8 cellular contexts compared by ENCODE assay signal in genomic region chr9:99819484-99820329, GRCh38. TPM values are rescaled to one million over a fixed set of nuclear protein-coding genes. Genes with fewer than 3 reads are reported as not detected.
A peak's percentile ranks its signal among the peaks of the same experiment; 100 is the strongest.
DNase-seq lines count a peak whose midpoint lies in the region; ATAC-seq and TF ChIP-seq lines count a peak whose summit lies in the region.

No MANE protein-coding gene starts in this region.

- H3K4me3 Mint-ChIP-seq in activated T-helper 1 cell treated with anti-CD3 and anti-CD28 coated beads, Interleukin-12 subunit alpha, Interleukin-12 subunit beta, Interleukin-2, Interleukin-4 antibody, amounts not matched to agents 30 ng/mL and 10 ng/mL and 1 ng/mL, durations not matched to agents 14 hours and 24 hours and 36 hours = peak overlapping the region; percentile 97
- H3K4me3 Mint-ChIP-seq in naive thymus-derived CD8-positive, alpha-beta T cell = peak overlapping the region; percentile 91 to 99 (median 98)
- H3K4me3 Mint-ChIP-seq in stimulated activated naive B cell treated with anti-CD40 and anti-IgM and Interleukin-4, amounts not matched to agents 10 μg/mL and 1 μg/mL and 100 μg/mL, for 72 hours = peak overlapping the region; percentile 78 to 99

- peaks cover 37% of the 10 kb centered on the region for H3K27me3 Mint-ChIP-seq in activated T-helper 1 cell treated with anti-CD3 and anti-CD28 coated beads, Interleukin-12 subunit alpha, Interleukin-12 subunit beta, Interleukin-2, Interleukin-4 antibody, amounts not matched to agents 30 ng/mL and 10 ng/mL and 1 ng/mL, durations not matched to agents 14 hours and 24 hours and 36 hours (ENCODE audit: insufficient read depth)
- H3K27me3 Mint-ChIP-seq in naive thymus-derived CD8-positive, alpha-beta T cell = peaks cover 3 to 29% (median 21%) of the 10 kb centered on the region in 5 donors
- H3K27me3 Mint-ChIP-seq in stimulated activated naive B cell treated with anti-CD40 and anti-IgM and Interleukin-4, amounts not matched to agents 10 μg/mL and 1 μg/mL and 100 μg/mL, for 72 hours = peaks cover 0 to 3% of the 10 kb centered on the region in 2 donors

- H3K9me3 ChIP-seq in DOHH2 (ENCODE audit: control insufficient read depth, insufficient read depth, low read length) (no peaks in the 10 kb centered on the region), KOPT-K1 (ENCODE audit: insufficient read depth, low read length, poor library complexity, severe bottlenecking) (no peaks in the 10 kb centered on the region), Peyer's patch (no peaks in the 10 kb centered on the region)

- peak; percentile 46 for ATAC-seq in GM21786 (IDR thresholded peaks at IDR 0.05; ENCODE audit: unreplicated experiment)
- ATAC-seq in naive thymus-derived CD8-positive, alpha-beta T cell = peak; percentile 59 to 61
- ATAC-seq in stimulated activated naive B cell treated with anti-CD40 and anti-IgM and Interleukin-4, amounts not matched to agents 10 μg/mL and 1 μg/mL and 100 μg/mL, for 72 hours (replicated peaks) = peak; percentile 54 to 55

- intact Hi-C loops in activated T-helper 1 cell treated with anti-CD3 and anti-CD28 coated beads, Interleukin-12 subunit alpha, Interleukin-12 subunit beta, Interleukin-2, Interleukin-4 antibody, amounts not matched to agents 30 ng/mL and 10 ng/mL and 1 ng/mL, durations not matched to agents 14 hours and 24 hours and 36 hours (cut with micrococcal nuclease) = loop anchor here (1.0 to 10.0 kb wide), 12 partner anchors 8 to 1837 kb away; partner anchors contain the start of genes ANP32B, INVS, MSANTD3 and TEX10

- peaks cover 3% of the 10 kb centered on the region for H3K79me2 ChIP-seq in DOHH2 (ENCODE audit: control insufficient read depth, low read length)

- peaks cover 7% of the 10 kb centered on the region for H3K36me3 Mint-ChIP-seq in activated T-helper 1 cell treated with anti-CD3 and anti-CD28 coated beads, Interleukin-12 subunit alpha, Interleukin-12 subunit beta, Interleukin-2, Interleukin-4 antibody, amounts not matched to agents 30 ng/mL and 10 ng/mL and 1 ng/mL, durations not matched to agents 14 hours and 24 hours and 36 hours (ENCODE audit: low read depth)
- H3K36me3 Mint-ChIP-seq in naive thymus-derived CD8-positive, alpha-beta T cell = peaks cover 0 to 5% (median 0%) of the 10 kb centered on the region in 3 donors
- peaks cover 39 to 40% of the 10 kb centered on the region in 2 donors for H3K36me3 Mint-ChIP-seq in stimulated activated naive B cell treated with anti-CD40 and anti-IgM and Interleukin-4, amounts not matched to agents 10 μg/mL and 1 μg/mL and 100 μg/mL, for 72 hours

- H3K27ac Mint-ChIP-seq in activated T-helper 1 cell treated with anti-CD3 and anti-CD28 coated beads, Interleukin-12 subunit alpha, Interleukin-12 subunit beta, Interleukin-2, Interleukin-4 antibody, amounts not matched to agents 30 ng/mL and 10 ng/mL and 1 ng/mL, durations not matched to agents 14 hours and 24 hours and 36 hours = peak overlapping the region; percentile 95
- peak overlapping the region; percentile 92 to 100 (median 99) for H3K27ac Mint-ChIP-seq in naive thymus-derived CD8-positive, alpha-beta T cell
- peak overlapping the region; percentile 100 for H3K27ac Mint-ChIP-seq in stimulated activated naive B cell treated with anti-CD40 and anti-IgM and Interleukin-4, amounts not matched to agents 10 μg/mL and 1 μg/mL and 100 μg/mL, for 72 hours

- peaks cover 63% of the 10 kb centered on the region for H3K4me1 Mint-ChIP-seq in activated T-helper 1 cell treated with anti-CD3 and anti-CD28 coated beads, Interleukin-12 subunit alpha, Interleukin-12 subunit beta, Interleukin-2, Interleukin-4 antibody, amounts not matched to agents 30 ng/mL and 10 ng/mL and 1 ng/mL, durations not matched to agents 14 hours and 24 hours and 36 hours (ENCODE audit: low read depth)
- H3K4me1 Mint-ChIP-seq in naive thymus-derived CD8-positive, alpha-beta T cell = peaks cover 30 to 56% (median 48%) of the 10 kb centered on the region in 4 donors
- H3K4me1 Mint-ChIP-seq in stimulated activated naive B cell treated with anti-CD40 and anti-IgM and Interleukin-4, amounts not matched to agents 10 μg/mL and 1 μg/mL and 100 μg/mL, for 72 hours = peaks cover 29 to 55% of the 10 kb centered on the region in 2 donors

- H3K36me3 ChIP-seq in DOHH2 (ENCODE audit: control insufficient read depth, low read length) (no peaks in the 10 kb centered on the region), KOPT-K1 (ENCODE audit: insufficient read depth, low read length) (no peaks in the 10 kb centered on the region), Peyer's patch (no peaks in the 10 kb centered on the region)

- peaks cover under 1% of the 10 kb centered on the region; the same call in 1 of the 2 replicates for H4K20me1 ChIP-seq in DOHH2 (ENCODE audit: control insufficient read depth, insufficient read depth, low read depth, low read length)

- peak; percentile 86 to 97 (median 92) for DNase-seq in Peyer's patch
- DNase-seq in activated T-helper 1 cell treated with anti-CD3 and anti-CD28 coated beads, Interleukin-12 subunit alpha, Interleukin-12 subunit beta, Interleukin-2, Interleukin-4 antibody, amounts not matched to agents 30 ng/mL and 10 ng/mL and 1 ng/mL, durations not matched to agents 14 hours and 24 hours and 36 hours (ENCODE audit: low spot score) = peak; percentile 92
- DNase-seq in fibroblast of gingiva (ENCODE audit: low read depth) = peak; percentile 99
- peak; percentile 92 to 98 (median 96) for DNase-seq in naive thymus-derived CD8-positive, alpha-beta T cell
- DNase-seq in stimulated activated naive B cell treated with anti-CD40 and anti-IgM and Interleukin-4, amounts not matched to agents 10 μg/mL and 1 μg/mL and 100 μg/mL, for 72 hours = peak; percentile 98

- H3K27me3 ChIP-seq in DOHH2 (ENCODE audit: control insufficient read depth, low read length) (peaks cover 29% of the 10 kb centered on the region), Peyer's patch (peaks cover 0 to 5% of the 10 kb centered on the region in 2 donors)

- TF ChIP-seq CTCF in DOHH2 (IDR thresholded peaks at IDR 0.05; ENCODE audit: low read depth, low read length, poor library complexity, severe bottlenecking) (peak; percentile 40), Peyer's patch (IDR thresholded peaks at IDR 0.05) (no peak)

- H3K4me1 ChIP-seq in DOHH2 (ENCODE audit: control insufficient read depth, low read length) = peaks cover 45% of the 10 kb centered on the region
- peaks cover 0 to 34% (median 20%) of the 10 kb centered on the region in 4 donors for H3K4me1 ChIP-seq in Peyer's patch

- H3K4me2 ChIP-seq in DOHH2 (ENCODE audit: low read length) = peak overlapping the region; percentile 95

- H3K27ac ChIP-seq in DOHH2 (ENCODE audit: low read depth, low read length) (peak overlapping the region; percentile 78), KOPT-K1 (ENCODE audit: low read depth, low read length, poor library complexity, severe bottlenecking) (peak overlapping the region; percentile 72), Peyer's patch (peak overlapping the region; percentile 96 to 98 (median 98))

- H3F3A ChIP-seq in DOHH2 (ENCODE audit: control insufficient read depth, insufficient read depth) = peaks cover 26% of the 10 kb centered on the region

- peak; percentile 68 to 72 for TF ChIP-seq POLR2A in Peyer's patch (IDR thresholded peaks at IDR 0.05)

- peak overlapping the region; percentile 83 for H3K4me3 ChIP-seq in DOHH2 (ENCODE audit: low read length)
- H3K4me3 ChIP-seq in Peyer's patch = peak overlapping the region; percentile 74 to 88 (median 82)

- POLR2A ChIA-PET in naive thymus-derived CD8-positive, alpha-beta T cell (lab: Charles Lee) = interaction anchor here (0.6 to 5.2 kb wide), 4 partner anchors 87 to 809 kb away, joined by 3 to 28 read pairs (median 5); partner anchors contain the start of genes ALG2, SEC61B and STX17

- H3K9me3 Mint-ChIP-seq in activated T-helper 1 cell treated with anti-CD3 and anti-CD28 coated beads, Interleukin-12 subunit alpha, Interleukin-12 subunit beta, Interleukin-2, Interleukin-4 antibody, amounts not matched to agents 30 ng/mL and 10 ng/mL and 1 ng/mL, durations not matched to agents 14 hours and 24 hours and 36 hours = no peaks in the 10 kb centered on the region
- peaks cover 0 to 2% (median 0%) of the 10 kb centered on the region in 9 donors for H3K9me3 Mint-ChIP-seq in naive thymus-derived CD8-positive, alpha-beta T cell
- no peaks in the 10 kb centered on the region for H3K9me3 Mint-ChIP-seq in stimulated activated naive B cell treated with anti-CD40 and anti-IgM and Interleukin-4, amounts not matched to agents 10 μg/mL and 1 μg/mL and 100 μg/mL, for 72 hours

- H3K9me2 ChIP-seq in DOHH2 (replicated peaks; ENCODE audit: control insufficient read depth, low read length) = no peaks in the 10 kb centered on the region

RNA-seq across cellular contexts. Expression of gene NR4A3, which starts 2.0 kb away (rescaled TPM):
- total RNA-seq in Peyer's patch = 1 to 10 TPM in 2 of 4 donors, under 1 TPM in 1, not detected in 1; 0.54 to 2.5 (median 1.0) TPM
- total RNA-seq in activated T-helper 1 cell treated with anti-CD3 and anti-CD28 coated beads, Interleukin-12 subunit alpha, Interleukin-12 subunit beta, Interleukin-2, Interleukin-4 antibody, amounts not matched to agents 30 ng/mL and 10 ng/mL and 1 ng/mL, durations not matched to agents 14 hours and 24 hours and 36 hours = 68.6 and 69.5 TPM in 2 replicates
- total RNA-seq in naive thymus-derived CD8-positive, alpha-beta T cell = under 1 TPM; 0.47 TPM
- polyA plus RNA-seq in naive thymus-derived CD8-positive, alpha-beta T cell = 1 to 10 TPM in 1 of 3 donors, under 1 TPM in 1, not detected in 1; 0.22 to 1.7 TPM

Comparison
In these comparisons a context has a peak if more than half of its experiments do, and no peak if none do; other contexts are left out.
1. Peak in every context shown above with its lines: DNase-seq, ATAC-seq, H3K4me3 ChIP-seq and H3K27ac ChIP-seq.
2. RNA of gene NR4A3, which starts 2.0 kb away (total RNA-seq): 68.6 to 69.5 TPM in activated T-helper 1 cell treated with anti-CD3 and anti-CD28 coated beads, Interleukin-12 subunit alpha, Interleukin-12 subunit beta, Interleukin-2, Interleukin-4 antibody, amounts not matched to agents 30 ng/mL and 10 ng/mL and 1 ng/mL, durations not matched to agents 14 hours and 24 hours and 36 hours; 0.54 to 2.5 TPM in Peyer's patch and 0.47 TPM in naive thymus-derived CD8-positive, alpha-beta T cell; every median in the first group is over 10 times any median in the second.